In the genomic region with DNA sequence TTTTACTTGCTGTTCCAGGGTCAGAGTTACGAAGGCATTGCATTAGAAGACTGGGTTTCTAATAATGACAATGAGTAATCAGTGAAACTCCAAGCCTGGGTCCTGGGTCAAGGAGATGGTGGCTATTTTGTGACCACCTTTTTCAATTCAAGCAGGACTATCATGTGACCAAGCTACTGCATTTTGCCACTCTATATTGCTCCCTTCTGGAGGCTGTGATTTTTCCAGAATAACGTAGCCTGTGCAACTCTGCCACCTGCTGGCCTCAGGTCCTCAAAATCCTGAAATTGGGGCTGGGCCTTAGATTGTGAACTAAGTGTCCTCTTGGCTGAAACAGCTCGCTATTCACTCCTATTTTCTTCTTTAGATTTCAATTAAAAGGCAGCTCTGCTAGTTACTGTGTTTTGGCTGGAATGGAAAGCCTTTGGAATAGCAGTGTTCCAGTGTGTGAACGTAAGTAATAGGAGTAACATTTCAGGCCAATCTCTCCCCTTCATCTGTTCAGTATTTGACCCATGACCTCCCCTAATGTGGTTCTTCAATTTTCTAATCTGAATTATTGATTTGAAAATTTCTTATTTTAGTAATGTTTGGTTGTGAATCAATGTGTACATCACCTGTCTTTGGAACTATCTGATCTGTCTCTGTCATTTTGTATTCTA, we compare ENCODE assay signal across 8 cellular contexts. TPM values are rescaled to one million over a fixed set of nuclear protein-coding genes. Genes with fewer than 3 reads are reported as not detected.
DNase-seq lines count a peak whose midpoint lies in the region; ATAC-seq, FAIRE-seq and TF ChIP-seq lines count a peak whose summit lies in the region.

No MANE protein-coding gene starts in this region.

- TF ChIP-seq POLR2A in K562 (conservative IDR thresholded peaks at IDR 0.05): no peak

- H3K79me2 ChIP-seq in K562 (ENCODE audit: control insufficient read depth, insufficient read depth, low read length) (no peaks in the 10 kb centered on the region), keratinocyte (ENCODE audit: control insufficient read depth, insufficient read depth, low read length) (no peaks in the 10 kb centered on the region)

- H3K36me3 ChIP-seq in RWPE2 (ENCODE audit: low read depth) (no peaks in the 10 kb centered on the region), K562 (ENCODE audit: control insufficient read depth, insufficient read depth, low read length) (peaks cover 16% of the 10 kb centered on the region; the same call in 2 of the 3 replicates), keratinocyte (ENCODE audit: control insufficient read depth in 2 of 2, extremely low read depth in 1 of 2, insufficient read depth in 2 of 2, low read length in 2 of 2) (no peaks in the 10 kb centered on the region)

- dilution Hi-C loops in keratinocyte (cut with MboI; ENCODE audit: extremely low pct_ligation_motif_present, low sequenced_read_pairs): no loop called here

- TF ChIP-seq CTCF in RWPE2 (IDR thresholded peaks at IDR 0.05; ENCODE audit: poor library complexity, severe bottlenecking) (peak; percentile 50), K562 (IDR thresholded peaks at IDR 0.05 in 2 of 3, conservative IDR thresholded peaks at IDR 0.05 in 1 of 3; ENCODE audit: insufficient read depth in 2 of 3, low read depth in 1 of 3, low read length in 3 of 3) (peak; percentile 76 to 98 (median 95)), keratinocyte (optimal IDR thresholded peaks at IDR 0.05 in 1 of 3, IDR thresholded peaks at IDR 0.05 in 1 of 3, conservative IDR thresholded peaks at IDR 0.05 in 1 of 3; ENCODE audit: extremely low read depth in 1 of 3, insufficient read depth in 2 of 3, low read length in 3 of 3) (peak; percentile 22 to 65 (median 63))

- peak; percentile 63; the same call in 1 of the 3 replicates for ATAC-seq in RWPE2 (ENCODE audit: low read depth)
- peak; percentile 92 for ATAC-seq in K562
- ATAC-seq in GM18511 (IDR thresholded peaks at IDR 0.05; ENCODE audit: unreplicated experiment): no peak

- no TSS peak for BruUV-seq in K562 (replicated peaks; lab: Mats Ljungman, UMichigan)

- H3K4me1 ChIP-seq in RWPE2 (ENCODE audit: insufficient read depth, poor library complexity, severe bottlenecking) (no peaks in the 10 kb centered on the region), K562 (replicated peaks in 1 of 2; ENCODE audit: control insufficient read depth in 2 of 2, insufficient read depth in 2 of 2, low read length in 2 of 2) (no peaks in the 10 kb centered on the region), keratinocyte (ENCODE audit: control insufficient read depth, extremely low read depth, insufficient read depth, low read length) (no peaks in the 10 kb centered on the region)

- H4K20me1 ChIP-seq in K562 (replicated peaks; ENCODE audit: control insufficient read depth, insufficient read depth, low read length) (no peaks in the 10 kb centered on the region), keratinocyte (ENCODE audit: control insufficient read depth, extremely low read depth, insufficient read depth, low read length) (no peaks in the 10 kb centered on the region)

- TF ChIP-seq RAD21 in K562 (CRISPR knock-in tag; conservative IDR thresholded peaks at IDR 0.05 in 1 of 2, IDR thresholded peaks at IDR 0.05 in 1 of 2): peak; percentile 96 to 97

- H3K27me3 ChIP-seq in RWPE2 (ENCODE audit: insufficient read depth, poor library complexity, severe bottlenecking) (no peaks in the 10 kb centered on the region), K562 (ENCODE audit: control insufficient read depth in 2 of 2, insufficient read depth in 2 of 2, low read length in 2 of 2) (no peaks in the 10 kb centered on the region), keratinocyte (ENCODE audit: control insufficient read depth, extremely low read depth, insufficient read depth, low read length) (no peaks in the 10 kb centered on the region)

- TF ChIP-seq EP300 in K562 (IDR thresholded peaks at IDR 0.05; ENCODE audit: low read length): no peak

- H3K9me1 ChIP-seq in K562 (ENCODE audit: control insufficient read depth, insufficient read depth, low read length) (no peaks in the 10 kb centered on the region), keratinocyte (ENCODE audit: control insufficient read depth, extremely low read depth, insufficient read depth, low read length) (no peaks in the 10 kb centered on the region)

- H3K4me2 ChIP-seq in K562 (ENCODE audit: insufficient read depth, low read length) (no peak overlapping the region), keratinocyte (ENCODE audit: control insufficient read depth, extremely low read depth, insufficient read depth, low read depth, low read length) (no peak overlapping the region)

- no peak overlapping the region for H3K4me3 ChIP-seq in Jurkat, Clone E6-1 (ENCODE audit: low read length)
- H3K4me3 ChIP-seq in RWPE2 (ENCODE audit: severe bottlenecking) (no peak overlapping the region), K562 (no peak overlapping the region), keratinocyte (ENCODE audit: control insufficient read depth in 2 of 3, extremely low read depth in 1 of 3, insufficient read depth in 2 of 3, low read depth in 1 of 3, low read length in 3 of 3) (no peak overlapping the region)

- H2AFZ ChIP-seq in K562 (ENCODE audit: low read depth, low read length) (no peak overlapping the region), keratinocyte (ENCODE audit: control insufficient read depth, low read length) (no peak overlapping the region)

- POLR2A ChIA-PET in K562 (lab: Yijun Ruan, JAX): interaction anchor here (0.6 to 1.7 kb wide), 7 partner anchors 10 to 320 kb away, joined by 3 to 6 read pairs (median 4); no protein-coding TSS in a partner anchor

- in situ Hi-C loops in K562 (cut with MboI): no loop called here

- WGBS in K562 (ENCODE audit: insufficient coverage, low coverage, missing lambda C conversion rate): 41% methylated on average over 4 of the region's 4 CpGs

- H3K9me3 ChIP-seq in RWPE2 (ENCODE audit: severe bottlenecking) (no peaks in the 10 kb centered on the region), K562 (replicated peaks; ENCODE audit: control insufficient read depth, insufficient read depth, low read depth, low read length) (no peaks in the 10 kb centered on the region), keratinocyte (ENCODE audit: control insufficient read depth, low read depth, low read length) (no peaks in the 10 kb centered on the region)

- FAIRE-seq in K562 (lab: Jason Lieb, UNC) (peak; percentile 94), keratinocyte (lab: Jason Lieb, UNC) (peak; percentile 9)

- intact Hi-C loops in K562 (cut with micrococcal nuclease): loop anchor here (1.0 to 5.0 kb wide), 4 partner anchors 120 to 377 kb away; a partner anchor contains a TSS

- H3K27ac ChIP-seq in RWPE2 (ENCODE audit: poor library complexity, severe bottlenecking) (no peak overlapping the region), K562 (ENCODE audit: extremely low read depth, low read depth, low read length) (no peak overlapping the region), keratinocyte (ENCODE audit: control insufficient read depth, insufficient read depth, low read length) (no peak overlapping the region)

- DNase-seq in DMS153 (lab: John Stamatoyannopoulos, UW): peak; percentile 53
- peak; percentile 27 for DNase-seq in Jurkat, Clone E6-1 (ENCODE audit: low read depth, low spot score)
- no peak for DNase-seq in RWPE2 (ENCODE audit: low spot score)
- peak; percentile 30 to 87 (median 37) for DNase-seq in K562 (ENCODE audit: extremely low read depth in 1 of 4, low spot score in 3 of 4)
- DNase-seq in keratinocyte (ENCODE audit: low read depth, low spot score): no peak
- DNase-seq in stimulated activated CD4-positive, alpha-beta T cell treated with anti-CD3 and anti-CD28 coated beads, Interleukin-2, amount 100 ng/mL, for 24 hours: peak; percentile 20 to 55
- DNase-seq in GF-D8 (lab: John Stamatoyannopoulos, UW): no peak

- no peak overlapping the region for H3K9ac ChIP-seq in K562 (ENCODE audit: insufficient read depth in 1 of 2, low read depth in 2 of 2, low read length in 2 of 2)
- no peak overlapping the region for H3K9ac ChIP-seq in keratinocyte (ENCODE audit: control insufficient read depth, extremely low read depth, insufficient read depth, low read length)

- CTCF ChIA-PET in K562 (lab: Yijun Ruan, JAX; ENCODE audit: low intra/inter-chr PET ratio): interaction anchor here (0.9 to 3.3 kb wide), 4 partner anchors 120 to 614 kb away, joined by 3 to 22 read pairs (median 4); no protein-coding TSS in a partner anchor

RNA-seq across cellular contexts. Expression of a gene that starts 52.9 kb away (rescaled TPM):
- polyA plus RNA-seq in Jurkat, Clone E6-1 (2012; ENCODE audit: insufficient read depth, insufficient read length): 103 TPM
- total RNA-seq in K562 (2011; cell fraction: chromatin; rRNA removed; ENCODE audit: low replicate concordance): 356 and 908 TPM in 2 replicates
- total RNA-seq in K562 (2011; cell fraction: nucleolus; rRNA removed): 170 and 219 TPM in 2 replicates
- total RNA-seq in K562 (2011; cell fraction: nucleoplasm; rRNA removed): 411 and 563 TPM in 2 replicates
- total RNA-seq in K562 (2014; rRNA removed) (87.9 and 94.5 TPM in 2 replicates), K562 (2014; rRNA removed; fragmentation: Illumina TruSeq; extraction: Trizol) (156 and 168 TPM in 2 replicates), K562 (2015; rRNA removed; fragmentation: Illumina TruSeq; extraction: Trizol) (126 and 151 TPM in 2 replicates), K562 (2021) (143 and 156 TPM in 2 replicates)
- polyA plus RNA-seq in K562 (2011; rRNA removed) (374 and 391 TPM in 2 replicates), K562 (2014; fragmentation: Illumina TruSeq; extraction: Trizol) (149 and 205 TPM in 2 replicates), K562 (2014; fragmentation: Nextera tagmentation; extraction: Ambion mirVana) (100 to 1,000 TPM; 143 to 220 TPM), K562 (2014; rRNA removed) (183 and 199 TPM in 2 replicates), keratinocyte (121 to 298 TPM (median 215 TPM) in 3 replicates)
- polyA plus RNA-seq in K562 (2011; cell fraction: cytosol; rRNA removed): 28.4 and 93.7 TPM in 2 replicates
- 370 and 950 TPM in 2 replicates for polyA plus RNA-seq in K562 (2011; cell fraction: nucleus; rRNA removed)
- 91.8 and 133 TPM in 2 replicates for polyA plus RNA-seq in K562 (2012)
- 160 and 229 TPM in 2 replicates for polyA minus RNA-seq in K562 (2011; rRNA and poly(A)+ RNA removed)
- polyA minus RNA-seq in K562 (2011; cell fraction: cytosol; rRNA and poly(A)+ RNA removed): 73.7 and 85.6 TPM in 2 replicates
- 188 and 382 TPM in 2 replicates for polyA minus RNA-seq in K562 (2011; cell fraction: nucleus; rRNA and poly(A)+ RNA removed)
- polyA plus RNA-seq in keratinocyte (2011; ENCODE audit: low read depth): 29.9 TPM
- 29.2 and 66.0 TPM in 2 replicates for polyA plus RNA-seq in keratinocyte (2011; cell fraction: cytosol; rRNA removed)
- 343 and 455 TPM in 2 replicates for polyA plus RNA-seq in keratinocyte (2011; cell fraction: nucleus; rRNA removed)
- 76.8 and 89.3 TPM in 2 replicates for polyA plus RNA-seq in keratinocyte (2012; ENCODE audit: low replicate concordance)
- 25.5 to 97.5 TPM (median 66.4 TPM) in 3 replicates for polyA minus RNA-seq in keratinocyte
- 54.7 TPM for polyA minus RNA-seq in keratinocyte (2011; cell fraction: cytosol; rRNA and poly(A)+ RNA removed)
- polyA minus RNA-seq in keratinocyte (2011; cell fraction: nucleus; rRNA and poly(A)+ RNA removed): 159 and 277 TPM in 2 replicates

RNA-seq across cellular contexts. Expression of a gene that starts 54.0 kb away (rescaled TPM):
- polyA plus RNA-seq in Jurkat, Clone E6-1 (2012; ENCODE audit: insufficient read depth, insufficient read length): not detected
- 155 and 191 TPM in 2 replicates for total RNA-seq in K562 (2011; cell fraction: chromatin; rRNA removed; ENCODE audit: low replicate concordance)
- 84.4 and 92.0 TPM in 2 replicates for total RNA-seq in K562 (2011; cell fraction: nucleolus; rRNA removed)
- total RNA-seq in K562 (2011; cell fraction: nucleoplasm; rRNA removed): 106 and 111 TPM in 2 replicates
- total RNA-seq in K562 (2014; rRNA removed): 10.1 and 11.9 TPM in 2 replicates
- 22.6 and 26.2 TPM in 2 replicates for total RNA-seq in K562 (2014; rRNA removed; fragmentation: Illumina TruSeq; extraction: Trizol)
- total RNA-seq in K562 (2015; rRNA removed; fragmentation: Illumina TruSeq; extraction: Trizol): 12.7 and 14.2 TPM in 2 replicates
- 30.0 and 33.7 TPM in 2 replicates for total RNA-seq in K562 (2021)
- polyA plus RNA-seq in K562 (2011; rRNA removed): 37.8 and 45.4 TPM in 2 replicates
- polyA plus RNA-seq in K562 (2011; cell fraction: cytosol; rRNA removed): 45.9 and 63.7 TPM in 2 replicates
- 126 and 140 TPM in 2 replicates for polyA plus RNA-seq in K562 (2011; cell fraction: nucleus; rRNA removed)
- 15.0 and 22.9 TPM in 2 replicates for polyA plus RNA-seq in K562 (2012)
- polyA plus RNA-seq in K562 (2014; fragmentation: Illumina TruSeq; extraction: Trizol): 37.0 and 51.1 TPM in 2 replicates
- 10 to 100 TPM; 53.4 to 74.8 TPM for polyA plus RNA-seq in K562 (2014; fragmentation: Nextera tagmentation; extraction: Ambion mirVana)
- polyA plus RNA-seq in K562 (2014; rRNA removed): 34.3 and 35.1 TPM in 2 replicates
- polyA minus RNA-seq in K562 (2011; rRNA and poly(A)+ RNA removed): 54.6 and 74.7 TPM in 2 replicates
- 27.0 and 30.3 TPM in 2 replicates for polyA minus RNA-seq in K562 (2011; cell fraction: cytosol; rRNA and poly(A)+ RNA removed)
- polyA minus RNA-seq in K562 (2011; cell fraction: nucleus; rRNA and poly(A)+ RNA removed): 88.5 and 136 TPM in 2 replicates
- not detected in 3 replicates for polyA plus RNA-seq in keratinocyte
- not detected for polyA plus RNA-seq in keratinocyte (2011; ENCODE audit: low read depth)
- not detected in 2 replicates for polyA plus RNA-seq in keratinocyte (2011; cell fraction: cytosol; rRNA removed)
- not detected in 2 replicates for polyA plus RNA-seq in keratinocyte (2011; cell fraction: nucleus; rRNA removed)
- not detected in 2 replicates for polyA plus RNA-seq in keratinocyte (2012; ENCODE audit: low replicate concordance)
- 0.13 TPM in 1 of 3 replicates, not detected in the others for polyA minus RNA-seq in keratinocyte
- not detected for polyA minus RNA-seq in keratinocyte (2011; cell fraction: cytosol; rRNA and poly(A)+ RNA removed)
- not detected in 2 replicates for polyA minus RNA-seq in keratinocyte (2011; cell fraction: nucleus; rRNA and poly(A)+ RNA removed)

Comparison
In these comparisons a context has a peak if more than half of its experiments do, and no peak if none do; other contexts are left out.
1. DNase-seq: peak in DMS153 (single experiment), Jurkat, Clone E6-1 (single experiment), K562 (4 of 4) and stimulated activated CD4-positive, alpha-beta T cell treated with anti-CD3 and anti-CD28 coated beads, Interleukin-2, amount 100 ng/mL, for 24 hours (2 of 2); none in RWPE2 (single experiment), keratinocyte (single experiment) and GF-D8 (single experiment).
2. RNA of a gene that starts 54.0 kb away (polyA plus RNA-seq): 15.0 to 140 TPM in K562; not detected in keratinocyte; every median in the first group is over 10 times any median in the second.
3. Peak in every context shown above with its lines, with median percentiles within 50 percentile points of each other: CTCF ChIP-seq.